Comparison of ENCODE assay signal across 19 cellular contexts in the genomic region with DNA sequence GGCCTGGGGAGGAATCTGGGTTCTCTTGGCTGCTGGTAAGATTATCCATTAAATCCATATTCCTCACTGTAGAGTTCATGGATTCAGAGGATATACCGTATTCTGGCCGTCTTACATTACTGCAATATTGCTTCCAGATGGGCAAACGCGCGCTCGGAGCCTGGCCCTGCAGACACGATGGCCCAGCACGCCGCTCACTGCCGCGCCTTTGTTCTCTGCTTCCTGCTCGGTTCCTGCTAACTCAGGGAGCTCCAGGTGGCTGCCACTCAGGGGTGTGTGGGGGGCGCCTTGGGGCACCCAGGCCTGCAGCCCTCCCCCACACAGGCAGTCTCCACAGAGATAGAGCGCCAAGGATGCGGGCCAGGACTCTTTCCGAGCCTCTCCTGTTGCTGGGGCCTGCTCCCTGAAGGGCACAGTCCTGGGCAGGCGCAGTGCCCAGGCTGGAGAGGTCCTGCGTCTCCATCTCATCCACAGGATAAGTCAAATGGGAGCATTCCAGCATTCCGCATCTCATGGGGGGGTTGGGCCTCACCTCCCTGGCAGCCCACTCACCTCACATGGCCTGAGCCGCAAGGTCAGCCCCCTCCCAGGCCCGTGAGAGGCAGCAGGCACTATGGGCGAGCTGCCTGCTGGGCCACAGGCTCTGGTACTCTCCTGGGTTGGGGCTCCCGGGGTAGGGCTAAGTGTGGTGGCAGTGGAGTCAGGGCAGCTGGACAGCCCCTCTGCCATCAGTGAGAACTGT.
"Had no signal": no experiment of that assay in that cellular context is flagged by ENCODE, and none has a peak within 500 bp of the region (broad histone marks: within the 10 kb centered on the region; RNA-seq: fewer than 3 reads in every experiment).

No MANE protein-coding gene starts in this region.

- H3K9me3 Mint-ChIP-seq: effector memory CD8-positive, alpha-beta T cell had no signal

- DNase-seq: activated B cell treated with CpG ODN at 0.5 μM for 24 hours; activated CD4-positive, alpha-beta memory T cell treated with anti-CD3 and anti-CD28 coated beads for 36 hours; activated CD4-positive, alpha-beta T cell treated with anti-CD3 and anti-CD28 coated beads for 4 hours; amniotic stem cell; caudate nucleus; effector memory CD8-positive, alpha-beta T cell; esophagus squamous epithelium; foreskin keratinocyte; glutamatergic neuron; naive thymus-derived CD4-positive, alpha-beta T cell; ovary; sigmoid colon; stimulated activated naive B cell treated with anti-CD40 and anti-IgM and Interleukin-4, amounts not matched to agents 10 μg/mL and 1 μg/mL and 100 μg/mL, for 72 hours; T-cell; upper lobe of right lung had no signal

- FAIRE-seq: keratinocyte had no signal

- ATAC-seq: effector memory CD8-positive, alpha-beta T cell; foreskin keratinocyte; left lung; naive thymus-derived CD4-positive, alpha-beta T cell; stimulated activated naive B cell treated with anti-CD40 and anti-IgM and Interleukin-4, amounts not matched to agents 10 μg/mL and 1 μg/mL and 100 μg/mL, for 72 hours; T-cell; upper lobe of right lung had no signal

- H3K4me3 ChIP-seq: esophagus squamous epithelium, left lung, ovary, sigmoid colon, thoracic aorta, upper lobe of right lung had no signal

- H3K4me3 Mint-ChIP-seq: activated B cell treated with CpG ODN at 0.5 μM for 24 hours; activated CD4-positive, alpha-beta memory T cell treated with anti-CD3 and anti-CD28 coated beads for 36 hours; activated naive CD8-positive, alpha-beta T cell; effector memory CD8-positive, alpha-beta T cell; naive thymus-derived CD4-positive, alpha-beta T cell; stimulated activated naive B cell treated with anti-CD40 and anti-IgM and Interleukin-4, amounts not matched to agents 10 μg/mL and 1 μg/mL and 100 μg/mL, for 72 hours; T-cell had no signal

- H3K27me3 Mint-ChIP-seq: activated B cell treated with CpG ODN at 0.5 μM for 24 hours; activated CD4-positive, alpha-beta memory T cell treated with anti-CD3 and anti-CD28 coated beads for 36 hours; activated naive CD8-positive, alpha-beta T cell; naive thymus-derived CD4-positive, alpha-beta T cell; T-cell had no signal

- H3K36me3 ChIP-seq: esophagus squamous epithelium, left lung, ovary, sigmoid colon, thoracic aorta, upper lobe of right lung had no signal

- H3K4me1 ChIP-seq: foreskin keratinocyte, upper lobe of right lung had no signal

- H3K9me3 ChIP-seq: esophagus squamous epithelium, ovary, sigmoid colon, thoracic aorta, upper lobe of right lung had no signal

- H3K27me3 ChIP-seq: esophagus squamous epithelium, left lung, ovary, sigmoid colon, upper lobe of right lung had no signal

- H3K27ac ChIP-seq: esophagus squamous epithelium, foreskin keratinocyte, left lung, ovary, thoracic aorta, upper lobe of right lung had no signal

- H3K27ac Mint-ChIP-seq: activated B cell treated with CpG ODN at 0.5 μM for 24 hours; activated CD4-positive, alpha-beta memory T cell treated with anti-CD3 and anti-CD28 coated beads for 36 hours; activated naive CD8-positive, alpha-beta T cell; effector memory CD8-positive, alpha-beta T cell; naive thymus-derived CD4-positive, alpha-beta T cell; stimulated activated naive B cell treated with anti-CD40 and anti-IgM and Interleukin-4, amounts not matched to agents 10 μg/mL and 1 μg/mL and 100 μg/mL, for 72 hours; T-cell had no signal

- H3K4me1 Mint-ChIP-seq: activated B cell treated with CpG ODN at 0.5 μM for 24 hours; stimulated activated naive B cell treated with anti-CD40 and anti-IgM and Interleukin-4, amounts not matched to agents 10 μg/mL and 1 μg/mL and 100 μg/mL, for 72 hours; T-cell had no signal
